In genomic region chr3:49461443-49462171, GRCh38 we compare ENCODE assay signal across 11 cellular contexts. TPM values are rescaled to one million over a fixed set of nuclear protein-coding genes. Genes with fewer than 3 reads are reported as not detected.
DNase-seq lines count a peak whose midpoint lies in the region; ATAC-seq and TF ChIP-seq lines count a peak whose summit lies in the region.
"Had no signal": no experiment of that assay in that cellular context is flagged by ENCODE, and none has a peak within 500 bp of the region (broad histone marks: within the 10 kb centered on the region; RNA-seq: fewer than 3 reads in every experiment).

No MANE protein-coding gene starts in this region.

- no peak for TF ChIP-seq POLR2A in prostate gland (IDR thresholded peaks at IDR 0.05)

- ATAC-seq in esophagus mucosa, result peak; percentile 12
- no peak for ATAC-seq in HG03442 (IDR thresholded peaks at IDR 0.05; ENCODE audit: unreplicated experiment)

- no peak overlapping the region for H3K27ac ChIP-seq in prostate gland

- WGBS in prostate gland, result 15% methylated on average over 1 of the region's 1 CpG

- peaks cover 50% of the 10 kb centered on the region for H3K4me1 Mint-ChIP-seq in nephron progenitor cell

- H3K27me3 Mint-ChIP-seq in nephron progenitor cell (ENCODE audit: low read depth, poor library complexity), result peaks cover 7% of the 10 kb centered on the region
- H3K27me3 Mint-ChIP-seq: activated naive CD8-positive, alpha-beta T cell had no signal

- no peak overlapping the region for H3K4me3 ChIP-seq in prostate gland

- TF ChIP-seq CTCF in nephron progenitor cell (IDR thresholded peaks at IDR 0.05), result no peak
- no peak for TF ChIP-seq CTCF in prostate gland (IDR thresholded peaks at IDR 0.05)

- no peaks in the 10 kb centered on the region for H3K4me1 ChIP-seq in prostate gland (replicated peaks)

- peak; percentile 41 for DNase-seq in DMS 273 treated with DMSO at 0.1 percent for 48 hours (lab: John Stamatoyannopoulos, UW)
- peak; percentile 43 for DNase-seq in RPMI7951 (ENCODE audit: low read depth)
- DNase-seq in nephron progenitor cell, result peak; percentile 34
- DNase-seq in prostate gland (ENCODE audit: low spot score), result no peak
- DNase-seq in DMS79 (lab: John Stamatoyannopoulos, UW), result no peak
- no peak for DNase-seq in stimulated activated CD4-positive, alpha-beta T cell treated with anti-CD3 and anti-CD28 coated beads, Interleukin-12 subunit alpha, Interleukin-12 subunit beta, amount 100 ng/mL, for 4 hours
- DNase-seq: DMS79 treated with DMSO at 0.1 percent for 48 hours, SHP77 treated with DMSO at 0.1 percent for 48 hours had no signal

- peak overlapping the region; percentile 64 for H3K4me3 Mint-ChIP-seq in nephron progenitor cell
- H3K4me3 Mint-ChIP-seq: activated naive CD8-positive, alpha-beta T cell had no signal

- peak overlapping the region; percentile 94 for H3K27ac Mint-ChIP-seq in nephron progenitor cell
- H3K27ac Mint-ChIP-seq: activated naive CD8-positive, alpha-beta T cell had no signal

- no peaks in the 10 kb centered on the region for H3K9me3 Mint-ChIP-seq in nephron progenitor cell

- no peaks in the 10 kb centered on the region for H3K36me3 Mint-ChIP-seq in nephron progenitor cell (ENCODE audit: low read depth)
- H3K36me3 Mint-ChIP-seq: activated naive CD8-positive, alpha-beta T cell had no signal

- intact Hi-C loops in prostate gland (cut with DNase I), result no loop called here

- no peaks in the 10 kb centered on the region for H3K27me3 ChIP-seq in prostate gland (replicated peaks; ENCODE audit: insufficient read depth)

- H3K36me3 ChIP-seq in prostate gland, result no peaks in the 10 kb centered on the region

- no peaks in the 10 kb centered on the region for H3K9me3 ChIP-seq in prostate gland

RNA-seq across cellular contexts. Expression of gene DAG1, which starts 8.5 kb away (rescaled TPM):
- total RNA-seq in RPMI7951 (2014; rRNA removed; shearing (Covaris generic)), result 75.7 and 88.6 TPM in 2 replicates
- 48.3 TPM for total RNA-seq in esophagus mucosa
- total RNA-seq in prostate gland, result 100 to 1,000 TPM in 1 of 2 donors, 10 to 100 TPM in 1; 86.7 to 213 TPM

RNA-seq across cellular contexts. Expression of gene NICN1, which starts 32.5 kb away (rescaled TPM):
- total RNA-seq in RPMI7951 (2014; rRNA removed; shearing (Covaris generic)), result 2.4 and 4.2 TPM in 2 replicates
- total RNA-seq in esophagus mucosa (6.1 TPM), prostate gland (10 to 100 TPM in 1 of 2 donors, 1 to 10 TPM in 1; 5.9 to 11.6 TPM)

RNA-seq across cellular contexts. Expression of gene AMT, which starts 39.3 kb away (rescaled TPM):
- total RNA-seq in RPMI7951 (2014; rRNA removed; shearing (Covaris generic)), result 1.5 TPM in 1 of 2 replicates, not detected in the other
- total RNA-seq in esophagus mucosa (0.88 TPM), prostate gland (1 to 10 TPM; 6.3 to 8.9 TPM)

RNA-seq across cellular contexts. Expression of gene TCTA, which starts 49.4 kb away (rescaled TPM):
- total RNA-seq in RPMI7951 (2014; rRNA removed; shearing (Covaris generic)), result 22.9 and 24.3 TPM in 2 replicates
- 12.4 TPM for total RNA-seq in esophagus mucosa
- total RNA-seq in prostate gland, result 10 to 100 TPM; 39.6 to 70.0 TPM

RNA-seq across cellular contexts. Expression of gene RHOA, which starts 49.8 kb away (rescaled TPM):
- total RNA-seq in RPMI7951 (2014; rRNA removed; shearing (Covaris generic)), result 627 and 650 TPM in 2 replicates
- total RNA-seq in esophagus mucosa (311 TPM), prostate gland (100 to 1,000 TPM; 296 to 343 TPM)

Comparison
In these comparisons a context has a peak if more than half of its experiments do, and no peak if none do; other contexts are left out.
1. DNase-seq: peak in DMS 273 treated with DMSO at 0.1 percent for 48 hours (single experiment), RPMI7951 (single experiment) and nephron progenitor cell (single experiment); none in prostate gland (single experiment), DMS79 (single experiment) and stimulated activated CD4-positive, alpha-beta T cell treated with anti-CD3 and anti-CD28 coated beads, Interleukin-12 subunit alpha, Interleukin-12 subunit beta, amount 100 ng/mL, for 4 hours (single experiment).